Comparison of ENCODE assay signal across 8 cellular contexts in genomic region chr2:241686649-241687425, GRCh38.
DNase-seq lines count a peak whose midpoint lies in the region; ATAC-seq and TF ChIP-seq lines count a peak whose summit lies in the region.

A gene with protein sequence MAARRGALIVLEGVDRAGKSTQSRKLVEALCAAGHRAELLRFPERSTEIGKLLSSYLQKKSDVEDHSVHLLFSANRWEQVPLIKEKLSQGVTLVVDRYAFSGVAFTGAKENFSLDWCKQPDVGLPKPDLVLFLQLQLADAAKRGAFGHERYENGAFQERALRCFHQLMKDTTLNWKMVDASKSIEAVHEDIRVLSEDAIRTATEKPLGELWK (minus strand): TSS chr2:241686815. CDS start chr2:241686783, 32 bp downstream.

- ATAC-seq in GM19025 (IDR thresholded peaks at IDR 0.05; ENCODE audit: low read depth, unreplicated experiment) (peak; percentile 95), HG03280 (IDR thresholded peaks at IDR 0.05; ENCODE audit: unreplicated experiment) (peak; percentile 94)

- TF ChIP-seq CTCF in AG09309 (IDR thresholded peaks at IDR 0.05; ENCODE audit: control insufficient read depth, insufficient read depth, low read depth, low read length, missing control alignments), result no peak

- DNase-seq in AG09309 (ENCODE audit: low read depth) (peak; percentile 63), NCI-H446 (lab: John Stamatoyannopoulos, UW) (peak; percentile 87 to 97), iris pigment epithelial cell (ENCODE audit: low read depth) (peak; percentile 96)
- DNase-seq in activated CD4-positive, CD25-positive, alpha-beta regulatory T cell treated with anti-CD3 and anti-CD28 coated beads, Interleukin-2, amount 50 U/mL, for 16 hours (ENCODE audit: low read depth, low spot score), result peak; percentile 93
- DNase-seq in central memory CD4-positive, alpha-beta T cell, result peak; percentile 97
- peak; percentile 95 for DNase-seq in stimulated activated CD4-positive, alpha-beta T cell treated with anti-CD3 and anti-CD28 coated beads, Interleukin-12 subunit alpha, Interleukin-12 subunit beta, amount 100 ng/mL, for 4 hours

- peak within 1 kb of the TSS; percentile 80 for H3K4me3 ChIP-seq in AG09309 (ENCODE audit: control insufficient read depth, low read depth, low read length)

Comparison
In these comparisons a context has a peak if more than half of its experiments do, and no peak if none do; other contexts are left out.
1. Peak in every context shown above with its lines: DNase-seq, ATAC-seq and H3K4me3 ChIP-seq.